10 cellular contexts compared by ENCODE assay signal in genomic region chr2:180077295-180077906, GRCh38.
DNase-seq lines count a peak whose midpoint lies in the region; ATAC-seq, FAIRE-seq and TF ChIP-seq lines count a peak whose summit lies in the region.
"Had no signal": no experiment of that assay in that cellular context is flagged by ENCODE, and none has a peak within 500 bp of the region (broad histone marks: within the 10 kb centered on the region; RNA-seq: fewer than 3 reads in every experiment).

No MANE protein-coding gene starts in this region.

- no peak for FAIRE-seq in urothelium cell line (lab: Jason Lieb, UNC)
- FAIRE-seq: endometrium had no signal

- TF ChIP-seq CTCF in AG09309 (IDR thresholded peaks at IDR 0.05; ENCODE audit: control insufficient read depth, insufficient read depth, low read depth, low read length, missing control alignments) (peak; percentile 69), foreskin fibroblast (IDR thresholded peaks at IDR 0.05; ENCODE audit: low read depth, low read length) (peak; percentile 65)

- ATAC-seq in GM21515 (IDR thresholded peaks at IDR 0.05; ENCODE audit: unreplicated experiment), result peak; percentile 63

- DNase-seq in AG09309 (ENCODE audit: low read depth) (no peak), OCI-M1 (lab: John Stamatoyannopoulos, UW) (peak; percentile 63), foreskin fibroblast (peak; percentile 15 to 51), urothelium cell line (ENCODE audit: low spot score) (peak; percentile 14), NCI-H446 (lab: John Stamatoyannopoulos, UW) (no peak), GM19240 (ENCODE audit: insufficient read length, low spot score) (no peak), SK-N-DZ (ENCODE audit: low spot score) (no peak)

- no peak overlapping the region for H3K4me3 ChIP-seq in AG09309 (ENCODE audit: control insufficient read depth, low read depth, low read length)
- H3K4me3 ChIP-seq in foreskin fibroblast (ENCODE audit: low read depth in 1 of 2, low read length in 2 of 2), result no peak overlapping the region
- H3K4me3 ChIP-seq: HAP-1 had no signal

Comparison
In these comparisons a context has a peak if more than half of its experiments do, and no peak if none do; other contexts are left out.
1. DNase-seq: peak in OCI-M1 (single experiment), foreskin fibroblast (2 of 2) and urothelium cell line (single experiment); none in AG09309 (single experiment), NCI-H446 (0 of 2), GM19240 (single experiment) and SK-N-DZ (single experiment).